In genomic region chr17:69327060-69327831, GRCh38 we compare ENCODE assay signal across 8 cellular contexts. TPM values are rescaled to one million over a fixed set of nuclear protein-coding genes. Genes with fewer than 3 reads are reported as not detected.
DNase-seq lines count a peak whose midpoint lies in the region; ATAC-seq and TF ChIP-seq lines count a peak whose summit lies in the region.

TSS of gene ABCA5 (minus strand) at chr17:69327133. CDS start at chr17:69314415, 12,718 bp downstream.

- peak within 1 kb of the TSS; percentile 86 for H4K91ac ChIP-seq in trophoblast cell (ENCODE audit: low read depth, low read length)

- peak within 1 kb of the TSS; percentile 60 for H3K18ac ChIP-seq in trophoblast cell (ENCODE audit: low read length)

- H3K14ac ChIP-seq in trophoblast cell (ENCODE audit: low read length): peak within 1 kb of the TSS; percentile 71

- ATAC-seq in HG02623 (IDR thresholded peaks at IDR 0.05; ENCODE audit: unreplicated experiment): peak; percentile 91

- H3K27me3 ChIP-seq in trophoblast cell (ENCODE audit: insufficient read depth, low read length) (no peaks in the 10 kb centered on the region), tibial nerve (no peaks in the 10 kb centered on the region)

- H2BK120ac ChIP-seq in trophoblast cell (ENCODE audit: insufficient read depth, low read length, poor library complexity): peak within 1 kb of the TSS; percentile 76

- no peak within 1 kb of the TSS for H2BK5ac ChIP-seq in trophoblast cell (ENCODE audit: low read depth, low read length, poor library complexity)

- H3K79me1 ChIP-seq in trophoblast cell (ENCODE audit: low read length): peaks cover 8% of the 10 kb centered on the region

- peak in 1 of 2 donors; percentile 78 for TF ChIP-seq EP300 in tibial nerve (IDR thresholded peaks at IDR 0.05)

- H4K8ac ChIP-seq in trophoblast cell (ENCODE audit: low read depth, low read length): peak within 1 kb of the TSS; percentile 72

- H3K9me3 ChIP-seq in trophoblast cell (ENCODE audit: insufficient read depth, low read depth, low read length) (no peaks in the 10 kb centered on the region), tibial nerve (no peaks in the 10 kb centered on the region)

- peak within 1 kb of the TSS; percentile 75 for H2AFZ ChIP-seq in trophoblast cell (ENCODE audit: insufficient read depth, low read length, poor library complexity)

- H3K4ac ChIP-seq in trophoblast cell (ENCODE audit: low read depth, low read length): peak within 1 kb of the TSS; percentile 63

- DNase-seq in NCI-H1105 (lab: John Stamatoyannopoulos, UW) (peak; percentile 86), SW 1271 (lab: John Stamatoyannopoulos, UW) (peak; percentile 59 to 81), cardiac septum (ENCODE audit: low spot score) (peak; percentile 95), trophoblast cell (peak; percentile 94 to 97), tibial nerve (ENCODE audit: low spot score in 2 of 2) (peak; percentile 66 to 68)

- H3K23ac ChIP-seq in trophoblast cell (ENCODE audit: low read length): no peak within 1 kb of the TSS

- H3K4me1 ChIP-seq in trophoblast cell (ENCODE audit: control insufficient read depth in 1 of 2, insufficient read depth in 2 of 2, low read length in 2 of 2): no peaks in the 10 kb centered on the region
- H3K4me1 ChIP-seq in tibial nerve: peaks cover 0 to 18% (median 14%) of the 10 kb centered on the region in 4 donors

- H2AK5ac ChIP-seq in trophoblast cell (ENCODE audit: low read length): no peak within 1 kb of the TSS

- TF ChIP-seq POLR2A in GM10847 (IDR thresholded peaks at IDR 0.05; ENCODE audit: extremely low read depth, insufficient read length) (peak; percentile 90), tibial nerve (IDR thresholded peaks at IDR 0.05) (peak; percentile 31 to 78)

- H3K4me2 ChIP-seq in trophoblast cell (ENCODE audit: low read length): peak within 1 kb of the TSS; percentile 81

- H3K27ac ChIP-seq in adipose tissue (ENCODE audit: low read depth, low read length): peak within 1 kb of the TSS; percentile 24
- H3K27ac ChIP-seq in trophoblast cell (ENCODE audit: low read depth, low read length): peak within 1 kb of the TSS; percentile 48
- H3K27ac ChIP-seq in tibial nerve: peak within 1 kb of the TSS; percentile 66 to 90 (median 86)

- H3K36me3 ChIP-seq in trophoblast cell (ENCODE audit: control insufficient read depth in 1 of 2, insufficient read depth in 2 of 2, low read length in 2 of 2): no peaks in the 10 kb centered on the region
- no peaks in the 10 kb centered on the region for H3K36me3 ChIP-seq in tibial nerve

- H4K12ac ChIP-seq in trophoblast cell (ENCODE audit: low read depth, low read length): peak within 1 kb of the TSS; percentile 71

- intact Hi-C loops in cardiac septum (cut with DNase I): no loop called here

- peak within 1 kb of the TSS; percentile 68 for H3K9ac ChIP-seq in trophoblast cell (ENCODE audit: low read length)

- H2BK12ac ChIP-seq in trophoblast cell (ENCODE audit: low read length): peak within 1 kb of the TSS; percentile 11

- peak within 1 kb of the TSS; percentile 84 for H3K4me3 ChIP-seq in trophoblast cell (ENCODE audit: low read depth, low read length)
- H3K4me3 ChIP-seq in tibial nerve: peak within 1 kb of the TSS; percentile 69 to 88 (median 76)

- no peak for TF ChIP-seq CTCF in tibial nerve (IDR thresholded peaks at IDR 0.05)

- WGBS in adipose tissue, 3 donors: 0 to 1% (median 1%) methylated on average over 48 to 74 of the region's 74 CpGs
- WGBS in trophoblast cell (ENCODE audit: extremely low coverage, insufficient coverage, insufficient read length): no CpG with 5 or more reads among the region's 74 CpGs
- 2 to 6% methylated on average over 18 to 55 of the region's 74 CpGs for WGBS in tibial nerve, 2 donors

- H3K79me2 ChIP-seq in trophoblast cell (ENCODE audit: control insufficient read depth, insufficient read depth, low read length, poor library complexity): peaks cover 6% of the 10 kb centered on the region

RNA-seq across cellular contexts. Expression of gene ABCA5, which starts in this region (rescaled TPM):
- polyA plus RNA-seq in adipose tissue: 10 to 100 TPM; 10.1 to 16.2 (median 16.0) TPM
- 14.8 TPM for total RNA-seq in cardiac septum
- polyA plus RNA-seq in trophoblast cell (2013): 2.9 and 3.1 TPM in 2 replicates
- 10 to 100 TPM; 37.5 to 79.0 (median 58.2) TPM for total RNA-seq in tibial nerve

Comparison
In these comparisons a context has a peak if more than half of its experiments do, and no peak if none do; other contexts are left out.
1. Peak in every context shown above with its lines: DNase-seq, ATAC-seq, H3K4me3 ChIP-seq and H3K27ac ChIP-seq.
2. H3K27ac ChIP-seq: peak in every context shown above with its lines; median percentile 86 in tibial nerve; 48 in trophoblast cell; 24 in adipose tissue.